Comparison of ENCODE assay signal across 15 cellular contexts in the genomic region with DNA sequence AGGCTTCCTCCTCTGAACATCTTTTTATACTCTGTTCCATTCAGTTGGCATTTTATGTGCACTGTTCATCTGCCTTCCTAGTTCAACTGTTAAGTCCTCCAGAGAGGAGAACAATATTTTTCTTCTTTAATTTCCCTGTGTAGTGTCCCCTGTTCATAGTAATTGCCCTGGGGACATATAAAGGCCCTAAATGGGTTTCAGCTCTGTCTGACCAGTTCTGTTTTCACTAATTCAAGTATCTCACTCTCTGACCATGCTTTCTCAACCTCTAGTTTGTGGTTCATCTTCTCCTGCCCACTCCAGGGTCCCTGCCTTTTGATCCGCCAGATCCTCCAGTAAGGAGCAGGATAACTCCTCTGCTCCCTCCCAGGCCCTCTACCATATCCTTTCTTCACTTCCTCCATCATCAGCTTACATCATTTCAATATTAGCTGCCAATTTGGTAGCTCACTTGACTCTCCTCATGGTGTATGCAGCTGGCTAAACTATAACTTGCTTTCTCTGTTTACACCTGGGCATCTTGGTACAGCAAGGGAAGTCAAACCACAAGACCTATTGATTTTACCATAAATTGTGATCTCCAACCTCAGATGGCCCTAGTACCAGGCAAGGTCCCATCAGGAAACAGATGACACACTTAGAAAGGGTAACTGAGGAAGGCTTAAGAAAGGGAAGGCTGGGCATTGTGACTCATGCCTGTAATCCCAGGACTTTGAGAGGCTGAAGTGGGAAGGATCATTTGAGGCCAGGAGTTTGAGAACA. TPM values are rescaled to one million over a fixed set of nuclear protein-coding genes. Genes with fewer than 3 reads are reported as not detected.
DNase-seq lines count a peak whose midpoint lies in the region; ATAC-seq, FAIRE-seq and TF ChIP-seq lines count a peak whose summit lies in the region.
"Had no signal": no experiment of that assay in that cellular context is flagged by ENCODE, and none has a peak within 500 bp of the region (broad histone marks: within the 10 kb centered on the region; RNA-seq: fewer than 3 reads in every experiment).

No MANE protein-coding gene starts in this region.

- H3K4me3 Mint-ChIP-seq in natural killer cell = no peak overlapping the region
- H3K4me3 Mint-ChIP-seq: nephron had no signal

- H3K27me3 ChIP-seq in stomach = no peaks in the 10 kb centered on the region
- H3K27me3 ChIP-seq: Peyer's patch had no signal

- ATAC-seq in GM18498 (IDR thresholded peaks at IDR 0.05; ENCODE audit: unreplicated experiment) (peak; percentile 49), GM19043 (IDR thresholded peaks at IDR 0.05; ENCODE audit: low read depth, unreplicated experiment) (peak; percentile 44), HG02798 (IDR thresholded peaks at IDR 0.05; ENCODE audit: poor library complexity, unreplicated experiment) (peak; percentile 58), HG03571 (IDR thresholded peaks at IDR 0.05; ENCODE audit: unreplicated experiment) (peak; percentile 47), natural killer cell (no peak)

- no peaks in the 10 kb centered on the region for H3K36me3 Mint-ChIP-seq in natural killer cell

- no peaks in the 10 kb centered on the region for H3K9me3 Mint-ChIP-seq in natural killer cell
- H3K9me3 Mint-ChIP-seq: nephron had no signal

- TF ChIP-seq EP300 in stomach (IDR thresholded peaks at IDR 0.05) = no peak

- H3K27ac Mint-ChIP-seq in natural killer cell = no peak overlapping the region
- H3K27ac Mint-ChIP-seq: nephron had no signal

- no peaks in the 10 kb centered on the region for H3K4me1 ChIP-seq in stomach
- H3K4me1 ChIP-seq: Peyer's patch had no signal

- DNase-seq in urothelium cell line (ENCODE audit: low spot score) (no peak), natural killer cell (no peak), iPS-NIHi7 (ENCODE audit: extremely low spot score) (no peak), stomach (no peak)
- DNase-seq: aorta; DMS153; NCI-H187; Peyer's patch; stimulated activated CD4-positive, alpha-beta T cell treated with anti-CD3 and anti-CD28 coated beads, Interleukin-15, amount 100 ng/mL, for 24 hours had no signal

- no peak overlapping the region for H3K4me3 ChIP-seq in stomach
- H3K4me3 ChIP-seq: Peyer's patch had no signal

- intact Hi-C loops in natural killer cell (cut with micrococcal nuclease) (no loop called here), stomach (cut with DNase I; ENCODE audit: low total_unique reads) (no loop called here)

- peaks cover 7 to 15% of the 10 kb centered on the region in 2 donors for H3K27me3 Mint-ChIP-seq in natural killer cell (ENCODE audit: low read depth in 2 of 2)

- TF ChIP-seq CTCF in natural killer cell (IDR thresholded peaks at IDR 0.05) (no peak), stomach (IDR thresholded peaks at IDR 0.05) (no peak)

- no peaks in the 10 kb centered on the region for H3K36me3 ChIP-seq in stomach
- H3K36me3 ChIP-seq: Peyer's patch had no signal

- no peak for TF ChIP-seq POLR2A in stomach (IDR thresholded peaks at IDR 0.05)

- H3K4me1 Mint-ChIP-seq in natural killer cell = no peaks in the 10 kb centered on the region
- H3K4me1 Mint-ChIP-seq: nephron had no signal

- no peak overlapping the region for H3K27ac ChIP-seq in stomach
- H3K27ac ChIP-seq: epithelial cell of prostate, Peyer's patch had no signal

- 90 to 100% (median 100%) methylated on average over 1 of the region's 1 CpG for WGBS in stomach, 5 donors

- no peak for FAIRE-seq in urothelium cell line (lab: Jason Lieb, UNC)

- no peaks in the 10 kb centered on the region for H3K9me3 ChIP-seq in stomach
- H3K9me3 ChIP-seq: Peyer's patch had no signal

RNA-seq across cellular contexts. Expression of a gene that starts 17.7 kb away (rescaled TPM):
- total RNA-seq in natural killer cell (not detected), stomach (1 to 10 TPM in 1 of 5 donors, under 1 TPM in 1, not detected in 3; 0.18 to 1.2 TPM)
- under 1 TPM in 1 of 3 donors, not detected in 2; 0.31 TPM for polyA plus RNA-seq in stomach
- total RNA-seq: aorta had no signal
- polyA plus RNA-seq: aorta had no signal

Comparison
In these comparisons a context has a peak if more than half of its experiments do, and no peak if none do; other contexts are left out.
1. ATAC-seq: peak in GM18498 (single experiment), GM19043 (single experiment), HG02798 (single experiment) and HG03571 (single experiment); none in natural killer cell (0 of 3).